Comparison of ENCODE assay signal across 1 cellular context in genomic region chr6:148342146-148343027, GRCh38.
TF ChIP-seq lines count a peak whose summit lies in the region.

TSS of gene SASH1 (plus strand) at chr6:148342838. CDS start at chr6:148343068, 230 bp downstream.

TF ChIP-seq in HEK293, 187 proteins besides CTCF, POLR2A, EP300 and RAD21 (continued from another document):
- TF ChIP-seq, protein P1, sequence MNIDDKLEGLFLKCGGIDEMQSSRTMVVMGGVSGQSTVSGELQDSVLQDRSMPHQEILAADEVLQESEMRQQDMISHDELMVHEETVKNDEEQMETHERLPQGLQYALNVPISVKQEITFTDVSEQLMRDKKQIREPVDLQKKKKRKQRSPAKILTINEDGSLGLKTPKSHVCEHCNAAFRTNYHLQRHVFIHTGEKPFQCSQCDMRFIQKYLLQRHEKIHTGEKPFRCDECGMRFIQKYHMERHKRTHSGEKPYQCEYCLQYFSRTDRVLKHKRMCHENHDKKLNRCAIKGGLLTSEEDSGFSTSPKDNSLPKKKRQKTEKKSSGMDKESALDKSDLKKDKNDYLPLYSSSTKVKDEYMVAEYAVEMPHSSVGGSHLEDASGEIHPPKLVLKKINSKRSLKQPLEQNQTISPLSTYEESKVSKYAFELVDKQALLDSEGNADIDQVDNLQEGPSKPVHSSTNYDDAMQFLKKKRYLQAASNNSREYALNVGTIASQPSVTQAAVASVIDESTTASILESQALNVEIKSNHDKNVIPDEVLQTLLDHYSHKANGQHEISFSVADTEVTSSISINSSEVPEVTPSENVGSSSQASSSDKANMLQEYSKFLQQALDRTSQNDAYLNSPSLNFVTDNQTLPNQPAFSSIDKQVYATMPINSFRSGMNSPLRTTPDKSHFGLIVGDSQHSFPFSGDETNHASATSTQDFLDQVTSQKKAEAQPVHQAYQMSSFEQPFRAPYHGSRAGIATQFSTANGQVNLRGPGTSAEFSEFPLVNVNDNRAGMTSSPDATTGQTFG (tag by site-specific recombination; IDR thresholded peaks at IDR 0.05; ENCODE audit: borderline replicate concordance) = no peak
- TF ChIP-seq ZNF248 (tag by site-specific recombination; IDR thresholded peaks at IDR 0.05) = no peak
- TF ChIP-seq ZNF701 (tag by site-specific recombination; IDR thresholded peaks at IDR 0.05) = no peak
- TF ChIP-seq ZBTB7A (tag by site-specific recombination; IDR thresholded peaks at IDR 0.05; ENCODE audit: low read depth) = no peak
- TF ChIP-seq, protein P2, sequence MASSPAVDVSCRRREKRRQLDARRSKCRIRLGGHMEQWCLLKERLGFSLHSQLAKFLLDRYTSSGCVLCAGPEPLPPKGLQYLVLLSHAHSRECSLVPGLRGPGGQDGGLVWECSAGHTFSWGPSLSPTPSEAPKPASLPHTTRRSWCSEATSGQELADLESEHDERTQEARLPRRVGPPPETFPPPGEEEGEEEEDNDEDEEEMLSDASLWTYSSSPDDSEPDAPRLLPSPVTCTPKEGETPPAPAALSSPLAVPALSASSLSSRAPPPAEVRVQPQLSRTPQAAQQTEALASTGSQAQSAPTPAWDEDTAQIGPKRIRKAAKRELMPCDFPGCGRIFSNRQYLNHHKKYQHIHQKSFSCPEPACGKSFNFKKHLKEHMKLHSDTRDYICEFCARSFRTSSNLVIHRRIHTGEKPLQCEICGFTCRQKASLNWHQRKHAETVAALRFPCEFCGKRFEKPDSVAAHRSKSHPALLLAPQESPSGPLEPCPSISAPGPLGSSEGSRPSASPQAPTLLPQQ (tag by site-specific recombination; IDR thresholded peaks at IDR 0.05) = peak; percentile 49; the same call in 1 of the 2 replicates
- no peak; the same call in 1 of the 2 replicates for TF ChIP-seq MEIS1 (CRISPR knock-in tag; IDR thresholded peaks at IDR 0.05; ENCODE audit: borderline replicate concordance)
TF ChIP-seq in HEK293: peak in this region for 53.
